23 cellular contexts compared by ENCODE assay signal in genomic region chr17:66614469-66614868, GRCh38.
DNase-seq lines count a peak whose midpoint lies in the region; ATAC-seq, FAIRE-seq and TF ChIP-seq lines count a peak whose summit lies in the region.
"Had no signal": no experiment of that assay in that cellular context is flagged by ENCODE, and none has a peak within 500 bp of the region (broad histone marks: within the 10 kb centered on the region; RNA-seq: fewer than 3 reads in every experiment).

No MANE protein-coding gene starts in this region.

- TF ChIP-seq POLR2A in GM12878 (IDR thresholded peaks at IDR 0.05; ENCODE audit: low read depth, low read length): no peak

- SMC1A ChIA-PET in GM12878 (lab: Charles Lee; ENCODE audit: uncharacterized antibody, unreplicated experiment): interaction anchor here (0.8 to 2.3 kb wide), 7 partner anchors 14 to 357 kb away, joined by 3 to 11 read pairs (median 4); no protein-coding TSS in a partner anchor

- H3K4me1 ChIP-seq in GM12878 (ENCODE audit: control insufficient read depth, insufficient read depth, low read length): no peaks in the 10 kb centered on the region
- H3K4me1 ChIP-seq: Peyer's patch had no signal

- no peak for TF ChIP-seq EP300 in GM12878 (IDR thresholded peaks at IDR 0.05; ENCODE audit: borderline replicate concordance in 1 of 2, control insufficient read depth in 1 of 2, low read depth in 2 of 2, low read length in 2 of 2)

- no peak for TF ChIP-seq CTCF in GM12878 (IDR thresholded peaks at IDR 0.05 in 2 of 3, conservative IDR thresholded peaks at IDR 0.05 in 1 of 3; ENCODE audit: control insufficient read depth in 2 of 3, extremely low read depth in 1 of 3, insufficient read depth in 1 of 3, low read depth in 3 of 3, low read length in 3 of 3)

- H3K27me3 Mint-ChIP-seq in activated CD4-positive, alpha-beta memory T cell treated with anti-CD3 and anti-CD28 coated beads, Interleukin-2, amount 10 ng/mL, durations not matched to agents 7 days and 5 days: no peaks in the 10 kb centered on the region
- H3K27me3 Mint-ChIP-seq: T-cell had no signal

- H3K4me3 Mint-ChIP-seq in activated CD4-positive, alpha-beta memory T cell treated with anti-CD3 and anti-CD28 coated beads, Interleukin-2, amount 10 ng/mL, durations not matched to agents 7 days and 5 days: no peak overlapping the region
- H3K4me3 Mint-ChIP-seq: T-cell; T-helper 2 cell treated with Interferon-gamma antibody and Interleukin-4, amounts not matched to agents 5 μg/mL and 100 μg/mL, for 36 hours had no signal

- no peak overlapping the region for H3K4me2 ChIP-seq in GM12878 (ENCODE audit: control insufficient read depth, insufficient read depth)

- in situ Hi-C loops in GM12878 (cut with MboI): no loop called here

- CTCF ChIA-PET in GM12878 (lab: Yijun Ruan, JAX): interaction anchor here (0.8 to 1.7 kb wide), 3 partner anchors 28 to 628 kb away, joined by 3 to 4 read pairs (median 3); no protein-coding TSS in a partner anchor
- CTCF ChIA-PET in activated CD4-positive, alpha-beta memory T cell treated with anti-CD3 and anti-CD28 coated beads, Interleukin-2, amount 10 ng/mL, durations not matched to agents 7 days and 5 days (lab: Charles Lee): no interaction called here

- ATAC-seq in GM12878 (peak; percentile 58), HG02623 (IDR thresholded peaks at IDR 0.05; ENCODE audit: unreplicated experiment) (no peak)
- ATAC-seq: HCT116, T-cell had no signal

- no peaks in the 10 kb centered on the region for H3K79me2 ChIP-seq in GM12878 (ENCODE audit: control insufficient read depth, insufficient read depth, low read length)

- H3K4me1 Mint-ChIP-seq in activated CD4-positive, alpha-beta memory T cell treated with anti-CD3 and anti-CD28 coated beads, Interleukin-2, amount 10 ng/mL, durations not matched to agents 7 days and 5 days: peaks cover 33% of the 10 kb centered on the region

- no peaks in the 10 kb centered on the region for H3K27me3 ChIP-seq in GM12878 (replicated peaks in 1 of 2; ENCODE audit: control insufficient read depth in 2 of 2, insufficient read depth in 2 of 2, low read length in 1 of 2)
- H3K27me3 ChIP-seq: Peyer's patch had no signal

- H3K36me3 ChIP-seq in KOPT-K1 (ENCODE audit: insufficient read depth, low read length): no peaks in the 10 kb centered on the region; the same call in 1 of the 2 replicates
- H3K36me3 ChIP-seq in GM12878 (ENCODE audit: control insufficient read depth in 2 of 2, insufficient read depth in 2 of 2, low read length in 1 of 2): no peaks in the 10 kb centered on the region
- H3K36me3 ChIP-seq: Peyer's patch had no signal

- FAIRE-seq in GM12878 (lab: Jason Lieb, UNC): no peak
- FAIRE-seq: GM19239 had no signal

- H3K9ac ChIP-seq in GM12878 (ENCODE audit: control insufficient read depth, insufficient read depth, low read length): no peak overlapping the region

- intact Hi-C loops in GM12878 (cut with micrococcal nuclease; ENCODE audit: unreplicated experiment): no loop called here

- no TSS peak for BruUV-seq in GM12878 (replicated peaks; lab: Mats Ljungman, UMichigan)

- no peak for TF ChIP-seq RAD21 in GM12878 (IDR thresholded peaks at IDR 0.05; ENCODE audit: insufficient read depth, low read depth, low read length)

- peaks cover 22% of the 10 kb centered on the region for H3K9me3 ChIP-seq in KOPT-K1 (ENCODE audit: insufficient read depth, low read length, poor library complexity, severe bottlenecking)
- H3K9me3 ChIP-seq in GM12878 (replicated peaks; ENCODE audit: control insufficient read depth, insufficient read depth, low read length): no peaks in the 10 kb centered on the region
- H3K9me3 ChIP-seq: Peyer's patch had no signal

- H3K27ac Mint-ChIP-seq in activated CD4-positive, alpha-beta memory T cell treated with anti-CD3 and anti-CD28 coated beads, Interleukin-2, amount 10 ng/mL, durations not matched to agents 7 days and 5 days: no peak overlapping the region
- H3K27ac Mint-ChIP-seq: T-helper 2 cell treated with Interferon-gamma antibody and Interleukin-4, amounts not matched to agents 5 μg/mL and 100 μg/mL, for 36 hours had no signal

- H3K4me3 ChIP-seq in GM12878: no peak overlapping the region
- H3K4me3 ChIP-seq: Peyer's patch had no signal

- DNase-seq in NOMO-1 (lab: John Stamatoyannopoulos, UW; ENCODE audit: unreplicated experiment in 2 of 2) (peak; percentile 12 to 30), NOMO-1 treated with dmso at 0.1 percent for 144 hours (lab: John Stamatoyannopoulos, UW; ENCODE audit: unreplicated experiment) (no peak), NOMO-1 treated with DMSO at 0.1 percent for 48 hours (lab: John Stamatoyannopoulos, UW; ENCODE audit: unreplicated experiment) (peak; percentile 33), GM12878 (ENCODE audit: low read depth, low spot score) (no peak), Ammon's horn (ENCODE audit: low spot score) (no peak)
- no peak for DNase-seq in activated CD4-positive, alpha-beta memory T cell treated with anti-CD3 and anti-CD28 coated beads, Interleukin-2, amount 10 ng/mL, durations not matched to agents 7 days and 5 days
- DNase-seq: 8988T, ACHN, Calu3, DMS79 treated with DMSO at 0.1 percent for 48 hours, KBM-7, MM.1S, NCI-H2029 treated with DMSO at 0.1 percent for 48 hours, NCI-H2227 treated with DMSO at 0.1 percent for 48 hours, NCI-H526 treated with DMSO at 0.1 percent for 48 hours, Peyer's patch, SIG-M5, T-cell had no signal

- H3K27ac ChIP-seq in KOPT-K1 (ENCODE audit: low read depth, low read length, poor library complexity, severe bottlenecking) (peak overlapping the region; percentile 11), GM12878 (ENCODE audit: control insufficient read depth, insufficient read depth) (no peak overlapping the region)
- H3K27ac ChIP-seq: Peyer's patch had no signal

- WGBS in GM12878 (ENCODE audit: insufficient coverage, insufficient replicate concordance, low lambda C conversion rate, missing lambda C conversion rate): 16% methylated on average over 4 of the region's 4 CpGs

- POLR2A ChIA-PET in GM12878 (lab: Charles Lee): interaction anchor here (0.6 to 1.1 kb wide), 2 partner anchors 47 to 303 kb away, joined by 3 read pairs; no protein-coding TSS in a partner anchor
- POLR2A ChIA-PET in activated CD4-positive, alpha-beta memory T cell treated with anti-CD3 and anti-CD28 coated beads, Interleukin-2, amount 10 ng/mL, durations not matched to agents 7 days and 5 days (lab: Charles Lee): no interaction called here

- peaks cover 19% of the 10 kb centered on the region for H3K9me3 Mint-ChIP-seq in activated CD4-positive, alpha-beta memory T cell treated with anti-CD3 and anti-CD28 coated beads, Interleukin-2, amount 10 ng/mL, durations not matched to agents 7 days and 5 days

- no peaks in the 10 kb centered on the region for H4K20me1 ChIP-seq in GM12878 (ENCODE audit: control insufficient read depth, insufficient read depth)

- no peak overlapping the region for H2AFZ ChIP-seq in GM12878 (ENCODE audit: control insufficient read depth, low read depth, low read length)

- RAD21 ChIA-PET in GM12878 (lab: Charles Lee; ENCODE audit: unreplicated experiment): interaction anchor here (1.1 to 1.6 kb wide), 2 partner anchors 15 to 22 kb away, joined by 3 to 7 read pairs; no protein-coding TSS in a partner anchor

- peaks cover 31% of the 10 kb centered on the region for H3K36me3 Mint-ChIP-seq in activated CD4-positive, alpha-beta memory T cell treated with anti-CD3 and anti-CD28 coated beads, Interleukin-2, amount 10 ng/mL, durations not matched to agents 7 days and 5 days (ENCODE audit: low read depth)

TF ChIP-seq in GM12878, 131 proteins besides CTCF, POLR2A, EP300 and RAD21:
- TF ChIP-seq, protein P1, sequence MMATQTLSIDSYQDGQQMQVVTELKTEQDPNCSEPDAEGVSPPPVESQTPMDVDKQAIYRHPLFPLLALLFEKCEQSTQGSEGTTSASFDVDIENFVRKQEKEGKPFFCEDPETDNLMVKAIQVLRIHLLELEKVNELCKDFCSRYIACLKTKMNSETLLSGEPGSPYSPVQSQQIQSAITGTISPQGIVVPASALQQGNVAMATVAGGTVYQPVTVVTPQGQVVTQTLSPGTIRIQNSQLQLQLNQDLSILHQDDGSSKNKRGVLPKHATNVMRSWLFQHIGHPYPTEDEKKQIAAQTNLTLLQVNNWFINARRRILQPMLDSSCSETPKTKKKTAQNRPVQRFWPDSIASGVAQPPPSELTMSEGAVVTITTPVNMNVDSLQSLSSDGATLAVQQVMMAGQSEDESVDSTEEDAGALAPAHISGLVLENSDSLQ (IDR thresholded peaks at IDR 0.05): no peak
- peak; percentile 59; the same call in 1 of the 2 replicates for TF ChIP-seq ZNF217 (IDR thresholded peaks at IDR 0.05)

Comparison
In these comparisons a context has a peak if more than half of its experiments do, and no peak if none do; other contexts are left out.
1. DNase-seq: peak in NOMO-1 (2 of 2) and NOMO-1 treated with DMSO at 0.1 percent for 48 hours (single experiment); none in NOMO-1 treated with dmso at 0.1 percent for 144 hours (single experiment), GM12878 (single experiment), activated CD4-positive, alpha-beta memory T cell treated with anti-CD3 and anti-CD28 coated beads, Interleukin-2, amount 10 ng/mL, durations not matched to agents 7 days and 5 days (single experiment) and Ammon's horn (single experiment).